Comparison of ENCODE assay signal across 8 cellular contexts in the genomic region with DNA sequence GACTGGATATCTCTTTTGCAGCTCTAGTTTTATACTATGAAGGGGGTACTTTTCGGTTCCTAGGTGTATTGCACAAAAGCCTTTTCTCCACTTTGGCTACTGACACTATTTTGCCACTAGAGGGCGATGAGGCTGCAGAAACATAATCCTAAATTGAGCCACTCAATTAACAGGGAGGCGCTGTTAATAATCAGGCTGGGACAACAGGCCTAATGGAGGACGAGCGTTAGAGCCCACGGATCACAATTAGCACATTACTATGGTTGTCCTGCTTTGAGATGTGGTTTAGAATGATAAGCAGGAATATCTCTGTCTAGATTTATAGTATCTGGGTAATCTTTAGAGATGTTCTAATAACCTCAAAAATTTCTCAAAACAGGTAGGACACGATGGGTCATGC.
DNase-seq lines count a peak whose midpoint lies in the region; ATAC-seq, FAIRE-seq and TF ChIP-seq lines count a peak whose summit lies in the region.

No MANE protein-coding gene starts in this region.

- DNase-seq in D721Med (ENCODE audit: insufficient read length, low spot score) (peak; percentile 89), NCI-H69 (lab: John Stamatoyannopoulos, UW) (peak; percentile 93), epithelial cell of proximal tubule (ENCODE audit: low read depth) (no peak), natural killer cell (no peak), type B pancreatic cell (ENCODE audit: extremely low spot score, unreplicated experiment) (no peak)
- DNase-seq in activated CD4-positive, alpha-beta memory T cell treated with anti-CD3 and anti-CD28 coated beads, Interleukin-2, amount 10 ng/mL, durations not matched to agents 7 days and 5 days, result peak; percentile 51

- POLR2A ChIA-PET in activated CD4-positive, alpha-beta memory T cell treated with anti-CD3 and anti-CD28 coated beads, Interleukin-2, amount 10 ng/mL, durations not matched to agents 7 days and 5 days (lab: Charles Lee), result no interaction called here

- H3K4me3 Mint-ChIP-seq in activated CD4-positive, alpha-beta memory T cell treated with anti-CD3 and anti-CD28 coated beads, Interleukin-2, amount 10 ng/mL, durations not matched to agents 7 days and 5 days, result no peak overlapping the region
- no peak overlapping the region for H3K4me3 Mint-ChIP-seq in natural killer cell
- no peak overlapping the region for H3K4me3 Mint-ChIP-seq in type B pancreatic cell

- no peak overlapping the region for H3K4me3 ChIP-seq in epithelial cell of proximal tubule (ENCODE audit: low read depth, low read length)

- no peaks in the 10 kb centered on the region for H3K36me3 Mint-ChIP-seq in activated CD4-positive, alpha-beta memory T cell treated with anti-CD3 and anti-CD28 coated beads, Interleukin-2, amount 10 ng/mL, durations not matched to agents 7 days and 5 days (ENCODE audit: low read depth)
- no peaks in the 10 kb centered on the region for H3K36me3 Mint-ChIP-seq in natural killer cell
- no peaks in the 10 kb centered on the region for H3K36me3 Mint-ChIP-seq in type B pancreatic cell

- CTCF ChIA-PET in activated CD4-positive, alpha-beta memory T cell treated with anti-CD3 and anti-CD28 coated beads, Interleukin-2, amount 10 ng/mL, durations not matched to agents 7 days and 5 days (lab: Charles Lee), result interaction anchor here (0.6 to 2.1 kb wide), 13 partner anchors 9 to 720 kb away, joined by 3 to 11 read pairs (median 3); no protein-coding TSS in a partner anchor

- no peak overlapping the region for H3K27ac Mint-ChIP-seq in activated CD4-positive, alpha-beta memory T cell treated with anti-CD3 and anti-CD28 coated beads, Interleukin-2, amount 10 ng/mL, durations not matched to agents 7 days and 5 days
- H3K27ac Mint-ChIP-seq in natural killer cell (no peak overlapping the region), type B pancreatic cell (no peak overlapping the region)

- H3K9me3 Mint-ChIP-seq in activated CD4-positive, alpha-beta memory T cell treated with anti-CD3 and anti-CD28 coated beads, Interleukin-2, amount 10 ng/mL, durations not matched to agents 7 days and 5 days, result no peaks in the 10 kb centered on the region
- H3K9me3 Mint-ChIP-seq in natural killer cell (no peaks in the 10 kb centered on the region), type B pancreatic cell (no peaks in the 10 kb centered on the region)

- ATAC-seq in GM19455 (IDR thresholded peaks at IDR 0.05; ENCODE audit: unreplicated experiment) (peak; percentile 49), HG03571 (IDR thresholded peaks at IDR 0.05; ENCODE audit: unreplicated experiment) (peak; percentile 63), natural killer cell (peak; percentile 72 to 80 (median 75))

- H3K27me3 Mint-ChIP-seq in activated CD4-positive, alpha-beta memory T cell treated with anti-CD3 and anti-CD28 coated beads, Interleukin-2, amount 10 ng/mL, durations not matched to agents 7 days and 5 days, result peaks cover 11% of the 10 kb centered on the region
- H3K27me3 Mint-ChIP-seq in natural killer cell (ENCODE audit: low read depth in 2 of 2), result peaks cover 0 to 4% of the 10 kb centered on the region in 2 donors
- H3K27me3 Mint-ChIP-seq in type B pancreatic cell, result peaks cover 15% of the 10 kb centered on the region

- intact Hi-C loops in natural killer cell (cut with micrococcal nuclease), result loop anchor here (1.0 to 5.0 kb wide), 4 partner anchors 67 to 710 kb away; no protein-coding TSS in a partner anchor

- FAIRE-seq in D721Med (lab: Jason Lieb, UNC), result peak; percentile 100

- H3K4me1 Mint-ChIP-seq in activated CD4-positive, alpha-beta memory T cell treated with anti-CD3 and anti-CD28 coated beads, Interleukin-2, amount 10 ng/mL, durations not matched to agents 7 days and 5 days, result peaks cover 11% of the 10 kb centered on the region
- H3K4me1 Mint-ChIP-seq in natural killer cell (peaks cover 0 to 5% of the 10 kb centered on the region in 2 donors), type B pancreatic cell (ENCODE audit: unreplicated experiment) (peaks cover 11% of the 10 kb centered on the region)

- TF ChIP-seq CTCF in D721Med (IDR thresholded peaks at IDR 0.05; ENCODE audit: insufficient read depth, missing control alignments) (peak; percentile 94), epithelial cell of proximal tubule (conservative IDR thresholded peaks at IDR 0.05; ENCODE audit: low read depth, low read length) (peak; percentile 96), natural killer cell (IDR thresholded peaks at IDR 0.05) (peak; percentile 92), type B pancreatic cell (conservative IDR thresholded peaks at IDR 0.05) (peak; percentile 88)

Comparison
In these comparisons a context has a peak if more than half of its experiments do, and no peak if none do; other contexts are left out.
1. DNase-seq: peak in D721Med (single experiment), NCI-H69 (single experiment) and activated CD4-positive, alpha-beta memory T cell treated with anti-CD3 and anti-CD28 coated beads, Interleukin-2, amount 10 ng/mL, durations not matched to agents 7 days and 5 days (single experiment); none in epithelial cell of proximal tubule (single experiment), natural killer cell (single experiment) and type B pancreatic cell (single experiment).
2. Peak in every context shown above with its lines, with median percentiles within 50 percentile points of each other: CTCF ChIP-seq and ATAC-seq.